ENCODE assay signal across 30 cellular contexts in genomic region chr3:18713576-18713951, GRCh38.
DNase-seq lines count a peak whose midpoint lies in the region; ATAC-seq and TF ChIP-seq lines count a peak whose summit lies in the region.
"Had no signal": no experiment of that assay in that cellular context is flagged by ENCODE, and none has a peak within 500 bp of the region (broad histone marks: within the 10 kb centered on the region; RNA-seq: fewer than 3 reads in every experiment).

No MANE protein-coding gene starts in this region.

- H3K27me3 Mint-ChIP-seq in activated CD4-positive, alpha-beta T cell treated with anti-CD3 and anti-CD28 coated beads, Interleukin-2, amount 10 ng/mL, durations not matched to agents 24 days and 14 days: no peaks in the 10 kb centered on the region
- no peaks in the 10 kb centered on the region for H3K27me3 Mint-ChIP-seq in CD4-positive, alpha-beta memory T cell
- no peaks in the 10 kb centered on the region for H3K27me3 Mint-ChIP-seq in activated CD8-positive, alpha-beta T cell treated with anti-CD3 and anti-CD28 coated beads for 36 hours
- no peaks in the 10 kb centered on the region for H3K27me3 Mint-ChIP-seq in central memory CD8-positive, alpha-beta T cell

- H3K4me3 Mint-ChIP-seq in activated CD4-positive, alpha-beta T cell treated with anti-CD3 and anti-CD28 coated beads, Interleukin-2, amount 10 ng/mL, durations not matched to agents 24 days and 14 days: peak overlapping the region; percentile 78
- H3K4me3 Mint-ChIP-seq in CD4-positive, alpha-beta memory T cell: peak overlapping the region in 6 of 8 donors; percentile 26 to 83 (median 72)
- H3K4me3 Mint-ChIP-seq in activated CD8-positive, alpha-beta T cell treated with anti-CD3 and anti-CD28 coated beads for 36 hours: peak overlapping the region; percentile 38
- no peak overlapping the region for H3K4me3 Mint-ChIP-seq in central memory CD8-positive, alpha-beta T cell

- WGBS in heart left ventricle, 4 donors: 90 to 95% (median 92%) methylated on average over 2 of the region's 2 CpGs

- H3K27ac ChIP-seq in CD4-positive, alpha-beta memory T cell (ENCODE audit: low read depth, low read length): no peak overlapping the region
- no peak overlapping the region for H3K27ac ChIP-seq in heart left ventricle
- H3K27ac ChIP-seq: A549, coronary artery, right atrium auricular region, stomach, thyroid gland had no signal

- H3K36me3 ChIP-seq in CD4-positive, alpha-beta memory T cell (ENCODE audit: insufficient read depth, low read length): no peaks in the 10 kb centered on the region
- H3K36me3 ChIP-seq in heart left ventricle: no peaks in the 10 kb centered on the region
- H3K36me3 ChIP-seq: right atrium auricular region, stomach, thyroid gland had no signal

- H3K4me1 Mint-ChIP-seq in activated CD4-positive, alpha-beta T cell treated with anti-CD3 and anti-CD28 coated beads, Interleukin-2, amount 10 ng/mL, durations not matched to agents 24 days and 14 days: peaks cover 70% of the 10 kb centered on the region
- peaks cover 54 to 64% (median 57%) of the 10 kb centered on the region in 4 donors for H3K4me1 Mint-ChIP-seq in CD4-positive, alpha-beta memory T cell
- peaks cover 73% of the 10 kb centered on the region for H3K4me1 Mint-ChIP-seq in activated CD8-positive, alpha-beta T cell treated with anti-CD3 and anti-CD28 coated beads for 36 hours (ENCODE audit: low read depth)
- peaks cover 56% of the 10 kb centered on the region for H3K4me1 Mint-ChIP-seq in central memory CD8-positive, alpha-beta T cell

- TF ChIP-seq POLR2A in heart left ventricle (IDR thresholded peaks at IDR 0.05): no peak

- no peak overlapping the region for H3K4me3 ChIP-seq in CD4-positive, alpha-beta memory T cell (ENCODE audit: low read length in 2 of 2)
- no peak overlapping the region for H3K4me3 ChIP-seq in heart left ventricle
- H3K4me3 ChIP-seq: A549, coronary artery, K562, right atrium auricular region, smooth muscle cell, stomach, thyroid gland had no signal

- H3K9me3 ChIP-seq in CD4-positive, alpha-beta memory T cell (ENCODE audit: control insufficient read depth in 1 of 2, low read length in 2 of 2): no peaks in the 10 kb centered on the region
- no peaks in the 10 kb centered on the region for H3K9me3 ChIP-seq in heart left ventricle
- H3K9me3 ChIP-seq: A549, right atrium auricular region, stomach, thyroid gland had no signal

- CTCF ChIA-PET in CD4-positive, alpha-beta memory T cell (lab: Charles Lee; ENCODE audit: partially characterized antibody): interaction anchor here (1.3 to 6.9 kb wide), 4 partner anchors 7 to 154 kb away, joined by 3 to 40 read pairs (median 10); no protein-coding TSS in a partner anchor
- CTCF ChIA-PET in activated CD8-positive, alpha-beta T cell treated with anti-CD3 and anti-CD28 coated beads for 36 hours (lab: Charles Lee): interaction anchor here (0.7 to 7.2 kb wide), 8 partner anchors 9 to 155 kb away, joined by 3 to 69 read pairs (median 5); no protein-coding TSS in a partner anchor

- intact Hi-C loops in activated CD4-positive, alpha-beta T cell treated with anti-CD3 and anti-CD28 coated beads, Interleukin-2, amount 10 ng/mL, durations not matched to agents 24 days and 14 days (cut with micrococcal nuclease): loop anchor here (1.0 kb wide), 7 partner anchors 28 to 268 kb away; no protein-coding TSS in a partner anchor
- intact Hi-C loops in CD4-positive, alpha-beta memory T cell (cut with micrococcal nuclease): no loop called here
- intact Hi-C loops in activated CD8-positive, alpha-beta T cell treated with anti-CD3 and anti-CD28 coated beads for 36 hours (cut with micrococcal nuclease): loop anchor here (1.0 to 10.0 kb wide), 2 partner anchors 28 to 159 kb away; no protein-coding TSS in a partner anchor
- intact Hi-C loops in heart left ventricle (cut with DNase I): no loop called here

- DNase-seq in activated CD4-positive, alpha-beta T cell treated with anti-CD3 and anti-CD28 coated beads, Interleukin-2, amount 10 ng/mL, durations not matched to agents 24 days and 14 days: no peak
- DNase-seq in activated CD4-positive, alpha-beta T cell treated with anti-CD3 and anti-CD28 coated beads, Interleukin-2, amount 50 U/mL, for 48 hours: no peak
- no peak for DNase-seq in CD4-positive, alpha-beta memory T cell
- no peak for DNase-seq in activated CD8-positive, alpha-beta T cell treated with anti-CD3 and anti-CD28 coated beads for 36 hours
- no peak for DNase-seq in central memory CD8-positive, alpha-beta T cell (ENCODE audit: low spot score in 2 of 2)
- DNase-seq in NCI-H1694 (lab: John Stamatoyannopoulos, UW) (no peak), heart left ventricle (no peak)
- DNase-seq: activated CD4-positive, alpha-beta T cell treated with anti-CD3 and anti-CD28 coated beads, Interleukin-2, amount 50 U/mL, for 4 hours; AML-193; DMS 273 treated with DMSO at 0.1 percent for 48 hours; effector CD8-positive, alpha-beta T cell; erythroblast; left ventricle myocardium superior; mesendoderm; NCI-H1048; NCI-H446; NCI-H748 treated with DMSO at 0.1 percent for 48 hours; posterior cingulate gyrus; SHP77; stomach; T1000; thyroid gland had no signal

- POLR2A ChIA-PET in CD4-positive, alpha-beta memory T cell (lab: Charles Lee; ENCODE audit: partially characterized antibody): interaction anchor here (0.6 to 1.7 kb wide), 5 partner anchors 8 to 157 kb away, joined by 3 to 17 read pairs (median 5); no protein-coding TSS in a partner anchor
- POLR2A ChIA-PET in activated CD8-positive, alpha-beta T cell treated with anti-CD3 and anti-CD28 coated beads for 36 hours (lab: Charles Lee): interaction anchor here (0.8 to 5.4 kb wide), 14 partner anchors 11 to 290 kb away, joined by 3 to 51 read pairs (median 4); no protein-coding TSS in a partner anchor

- peaks cover 57% of the 10 kb centered on the region for H3K4me1 ChIP-seq in CD4-positive, alpha-beta memory T cell (ENCODE audit: insufficient read depth, low read length)
- no peaks in the 10 kb centered on the region for H3K4me1 ChIP-seq in heart left ventricle
- H3K4me1 ChIP-seq: A549, right atrium auricular region, stomach, thyroid gland had no signal

- no peak for ATAC-seq in activated CD8-positive, alpha-beta T cell treated with anti-CD3 and anti-CD28 coated beads for 36 hours
- no peak for ATAC-seq in central memory CD8-positive, alpha-beta T cell (replicated peaks; ENCODE audit: extremely low read depth, poor library complexity, severe bottlenecking)
- ATAC-seq in GM21528 (IDR thresholded peaks at IDR 0.05; ENCODE audit: low FRiP score, unreplicated experiment) (no peak), heart left ventricle (no peak)
- ATAC-seq: A549, K562, left ventricle myocardium superior, Panc1 had no signal

- H3K27me3 ChIP-seq in CD4-positive, alpha-beta memory T cell (ENCODE audit: insufficient read depth, low read length): no peaks in the 10 kb centered on the region
- H3K27me3 ChIP-seq in heart left ventricle: no peaks in the 10 kb centered on the region
- H3K27me3 ChIP-seq: right atrium auricular region, stomach, thyroid gland had no signal

- peak overlapping the region; percentile 99 for H3K27ac Mint-ChIP-seq in activated CD4-positive, alpha-beta T cell treated with anti-CD3 and anti-CD28 coated beads, Interleukin-2, amount 10 ng/mL, durations not matched to agents 24 days and 14 days
- H3K27ac Mint-ChIP-seq in CD4-positive, alpha-beta memory T cell: peak overlapping the region; percentile 26 to 96 (median 86)
- peak overlapping the region; percentile 96 for H3K27ac Mint-ChIP-seq in activated CD8-positive, alpha-beta T cell treated with anti-CD3 and anti-CD28 coated beads for 36 hours
- H3K27ac Mint-ChIP-seq in central memory CD8-positive, alpha-beta T cell (ENCODE audit: low read depth): peak overlapping the region; percentile 68

- H3K9me3 Mint-ChIP-seq in activated CD4-positive, alpha-beta T cell treated with anti-CD3 and anti-CD28 coated beads, Interleukin-2, amount 10 ng/mL, durations not matched to agents 24 days and 14 days: peaks cover 11% of the 10 kb centered on the region
- peaks cover 0 to 13% (median 0%) of the 10 kb centered on the region in 8 donors for H3K9me3 Mint-ChIP-seq in CD4-positive, alpha-beta memory T cell
- H3K9me3 Mint-ChIP-seq in activated CD8-positive, alpha-beta T cell treated with anti-CD3 and anti-CD28 coated beads for 36 hours: peaks cover 10% of the 10 kb centered on the region
- peaks cover 11% of the 10 kb centered on the region for H3K9me3 Mint-ChIP-seq in central memory CD8-positive, alpha-beta T cell

- TF ChIP-seq CTCF in activated CD8-positive, alpha-beta T cell treated with anti-CD3 and anti-CD28 coated beads for 36 hours (IDR thresholded peaks at IDR 0.05): no peak
- no peak for TF ChIP-seq CTCF in heart left ventricle (IDR thresholded peaks at IDR 0.05)

- H3K36me3 Mint-ChIP-seq in activated CD4-positive, alpha-beta T cell treated with anti-CD3 and anti-CD28 coated beads, Interleukin-2, amount 10 ng/mL, durations not matched to agents 24 days and 14 days (ENCODE audit: low read depth): peaks cover 28% of the 10 kb centered on the region
- peaks cover 6% of the 10 kb centered on the region in 2 donors for H3K36me3 Mint-ChIP-seq in CD4-positive, alpha-beta memory T cell
- H3K36me3 Mint-ChIP-seq in activated CD8-positive, alpha-beta T cell treated with anti-CD3 and anti-CD28 coated beads for 36 hours (ENCODE audit: low read depth): peaks cover 35% of the 10 kb centered on the region
- H3K36me3 Mint-ChIP-seq in central memory CD8-positive, alpha-beta T cell (ENCODE audit: insufficient read depth): no peaks in the 10 kb centered on the region
- H3K36me3 Mint-ChIP-seq: CD4-positive, CD25-positive, alpha-beta regulatory T cell had no signal

Comparison
In these comparisons a context has a peak if more than half of its experiments do, and no peak if none do; other contexts are left out.
1. intact Hi-C loops: an anchor here in activated CD4-positive, alpha-beta T cell treated with anti-CD3 and anti-CD28 coated beads, Interleukin-2, amount 10 ng/mL, durations not matched to agents 24 days and 14 days (1.0 kb wide) and activated CD8-positive, alpha-beta T cell treated with anti-CD3 and anti-CD28 coated beads for 36 hours (1.0 to 10.0 kb wide); none called in CD4-positive, alpha-beta memory T cell and heart left ventricle.